Comparison of ENCODE assay signal across 8 cellular contexts in the genomic region with DNA sequence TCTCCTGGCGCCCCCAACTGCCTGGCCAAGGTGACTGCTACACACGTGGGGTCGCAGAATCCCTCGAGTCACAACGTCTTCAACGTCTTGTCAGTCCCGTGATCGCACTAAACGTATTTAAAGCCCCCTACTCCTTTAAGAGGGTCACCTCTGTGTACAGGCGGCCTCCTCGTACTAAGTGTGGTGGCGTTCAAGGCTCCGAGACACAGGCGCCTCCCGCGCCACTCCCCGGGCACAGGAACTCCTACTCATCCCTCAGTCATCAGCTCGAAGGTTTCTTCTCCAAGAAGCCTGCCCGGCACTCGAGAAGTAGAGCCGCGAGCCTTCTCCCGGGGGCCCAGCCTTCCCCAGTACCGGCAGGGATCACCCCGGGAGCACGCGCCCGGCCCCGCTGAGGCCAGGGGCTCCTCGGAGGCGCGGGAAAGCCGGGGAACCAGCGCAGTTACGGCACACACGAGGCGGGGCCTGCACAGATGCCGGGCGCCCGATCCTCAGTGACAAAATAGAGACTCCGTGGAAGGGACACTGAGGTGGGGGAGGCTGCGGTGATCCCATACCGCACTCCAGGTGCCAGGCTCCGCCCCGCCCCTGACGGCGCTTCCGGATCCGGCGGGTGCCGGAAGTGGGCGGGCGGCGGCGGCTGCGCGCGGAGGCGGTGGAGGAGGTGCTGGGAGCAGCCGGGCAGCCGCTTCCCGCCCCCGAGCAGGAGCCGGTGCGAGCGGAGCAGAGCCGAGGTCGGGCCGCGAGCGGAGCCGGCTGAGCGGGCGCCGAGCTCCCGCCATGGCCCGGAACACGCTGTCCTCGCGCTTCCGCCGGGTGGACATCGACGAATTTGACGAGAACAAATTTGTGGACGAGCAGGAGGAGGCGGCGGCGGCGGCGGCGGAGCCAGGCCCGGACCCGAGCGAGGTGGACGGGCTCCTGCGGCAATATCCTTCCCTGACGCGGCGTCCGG. TPM values are rescaled to one million over a fixed set of nuclear protein-coding genes. Genes with fewer than 3 reads are reported as not detected.
DNase-seq lines count a peak whose midpoint lies in the region; ATAC-seq and TF ChIP-seq lines count a peak whose summit lies in the region.

No MANE protein-coding gene starts in this region.

- no peaks in the 10 kb centered on the region for H4K20me1 ChIP-seq in H9 (ENCODE audit: control insufficient read depth, insufficient read depth, insufficient read length)

- no peak overlapping the region for H4K91ac ChIP-seq in H9 (ENCODE audit: insufficient read length, low read depth, low read length)

- H3K27me3 Mint-ChIP-seq in H9 (ENCODE audit: low read depth) (no peaks in the 10 kb centered on the region), glutamatergic neuron (ENCODE audit: unreplicated experiment) (peaks cover 10% of the 10 kb centered on the region), osteocyte (ENCODE audit: unreplicated experiment) (no peaks in the 10 kb centered on the region)
- no peaks in the 10 kb centered on the region for H3K27me3 Mint-ChIP-seq in activated naive CD8-positive, alpha-beta T cell

- peaks cover 27% of the 10 kb centered on the region; the same call in 1 of the 2 replicates for H3K79me2 ChIP-seq in H9 (ENCODE audit: insufficient read depth, low read length)

- ATAC-seq in SK-N-SH treated with all-trans-retinoic acid at 6 μM for 48 hours = peak; percentile 91
- ATAC-seq in thoracic aorta (ENCODE audit: insufficient number of reproducible peaks, low FRiP score, low read depth) = peak; percentile 84

- peak overlapping the region; percentile 91 for H3K9ac ChIP-seq in H9 (ENCODE audit: extremely low read depth, insufficient read length, low read length)

- peak overlapping the region; percentile 93 for H3K4me2 ChIP-seq in H9 (ENCODE audit: insufficient read depth, insufficient read length, low read length)

- H3K4me3 ChIP-seq in MG63 (peak overlapping the region; percentile 100), thoracic aorta (peak overlapping the region; percentile 82)

- H4K8ac ChIP-seq in H9 (replicated peaks; ENCODE audit: insufficient read length, low read depth, low read length) = no peak overlapping the region

- H2BK120ac ChIP-seq in H9 (ENCODE audit: low read depth, low read length, poor library complexity, severe bottlenecking) = no peak overlapping the region

- DNase-seq in GM04504 (ENCODE audit: low read depth) (peak; percentile 64), H9 (peak; percentile 84), MG63 (peak; percentile 90), glutamatergic neuron (peak; percentile 92), osteocyte (ENCODE audit: extremely low spot score, unreplicated experiment) (peak; percentile 95), thoracic aorta (ENCODE audit: low spot score) (no peak)

- peaks cover 5% of the 10 kb centered on the region for H3K79me1 ChIP-seq in H9 (ENCODE audit: insufficient read depth, low read depth, low read length, poor library complexity, severe bottlenecking)

- H3K23me2 ChIP-seq in H9 (ENCODE audit: insufficient read length, low read depth, low read length, poor library complexity, severe bottlenecking) = peaks cover 8% of the 10 kb centered on the region

- no peaks in the 10 kb centered on the region; a peak in 1 of 5 replicates for H3K9me3 Mint-ChIP-seq in H9
- no peaks in the 10 kb centered on the region for H3K9me3 Mint-ChIP-seq in activated naive CD8-positive, alpha-beta T cell (ENCODE audit: low read depth)
- H3K9me3 Mint-ChIP-seq in glutamatergic neuron (ENCODE audit: unreplicated experiment) = peaks cover 3% of the 10 kb centered on the region
- no peaks in the 10 kb centered on the region for H3K9me3 Mint-ChIP-seq in osteocyte (ENCODE audit: unreplicated experiment)

- peak overlapping the region; percentile 77 for H3K18ac ChIP-seq in H9 (ENCODE audit: insufficient read length, low read depth, low read length)

- H3K9me3 ChIP-seq in H9 (ENCODE audit: control insufficient read depth, low read depth, low read length) (no peaks in the 10 kb centered on the region), MG63 (no peaks in the 10 kb centered on the region), thoracic aorta (no peaks in the 10 kb centered on the region)

- peak overlapping the region; percentile 87 to 95 for H3K4me3 Mint-ChIP-seq in H9
- H3K4me3 Mint-ChIP-seq in activated naive CD8-positive, alpha-beta T cell = peak overlapping the region; percentile 97
- H3K4me3 Mint-ChIP-seq in glutamatergic neuron (ENCODE audit: unreplicated experiment) = peak overlapping the region; percentile 94
- H3K4me3 Mint-ChIP-seq in osteocyte (ENCODE audit: unreplicated experiment) = peak overlapping the region; percentile 91

- no peak overlapping the region for H3K23ac ChIP-seq in H9 (ENCODE audit: insufficient read length, low read depth, low read length)

- whole genome bisulfite sequencing in H9 (ENCODE audit: extremely low coverage, insufficient read length, low lambda C conversion rate) = no CpG with 5 or more reads among the region's 101 CpGs

- peaks cover 50% of the 10 kb centered on the region for H3K36me3 ChIP-seq in MG63
- H3K36me3 ChIP-seq in thoracic aorta = no peaks in the 10 kb centered on the region

- peak overlapping the region; percentile 91 to 97 (median 93) for H3K27ac Mint-ChIP-seq in H9
- peak overlapping the region; percentile 99 for H3K27ac Mint-ChIP-seq in activated naive CD8-positive, alpha-beta T cell
- H3K27ac Mint-ChIP-seq in glutamatergic neuron (ENCODE audit: unreplicated experiment) = peak overlapping the region; percentile 88
- peak overlapping the region; percentile 83 for H3K27ac Mint-ChIP-seq in osteocyte (ENCODE audit: unreplicated experiment)

- H3K4me1 Mint-ChIP-seq in H9 = peaks cover 36 to 44% of the 10 kb centered on the region in 2 experiments
- H3K4me1 Mint-ChIP-seq in activated naive CD8-positive, alpha-beta T cell (ENCODE audit: low read depth) = peaks cover 38% of the 10 kb centered on the region
- peaks cover 14% of the 10 kb centered on the region for H3K4me1 Mint-ChIP-seq in glutamatergic neuron (ENCODE audit: low read depth, unreplicated experiment)
- peaks cover 32% of the 10 kb centered on the region for H3K4me1 Mint-ChIP-seq in osteocyte (ENCODE audit: unreplicated experiment)

- no peak overlapping the region for H2BK12ac ChIP-seq in H9 (ENCODE audit: insufficient read length, low read depth, low read length)

- no peak overlapping the region for H4K5ac ChIP-seq in H9 (ENCODE audit: insufficient read length, low read depth, low read length)

- H2AK5ac ChIP-seq in H9 (ENCODE audit: insufficient read length, low read length) = no peak overlapping the region

- H3K56ac ChIP-seq in H9 (ENCODE audit: insufficient read length, low read depth, low read length) = no peak overlapping the region

- TF ChIP-seq CTCF in H9 (conservative IDR thresholded peaks at IDR 0.05) = peak; percentile 36; the same call in 2 of the 3 replicates
- TF ChIP-seq CTCF in glutamatergic neuron (IDR thresholded peaks at IDR 0.05; ENCODE audit: partially characterized antibody, unreplicated experiment) = no peak
- peak; percentile 32 for TF ChIP-seq CTCF in osteocyte (IDR thresholded peaks at IDR 0.05)
- TF ChIP-seq CTCF in thoracic aorta (IDR thresholded peaks at IDR 0.05) = no peak

- H3K4ac ChIP-seq in H9 (ENCODE audit: low read depth, low read length) = no peak overlapping the region

- H3K36me3 Mint-ChIP-seq in H9 (ENCODE audit: insufficient read depth in 1 of 3, low read depth in 3 of 3) (peaks cover 16 to 30% (median 21%) of the 10 kb centered on the region in 3 experiments), glutamatergic neuron (ENCODE audit: unreplicated experiment) (no peaks in the 10 kb centered on the region), osteocyte (ENCODE audit: unreplicated experiment) (peaks cover 5% of the 10 kb centered on the region)
- peaks cover 11% of the 10 kb centered on the region for H3K36me3 Mint-ChIP-seq in activated naive CD8-positive, alpha-beta T cell

- peak overlapping the region; percentile 60 for H3K27ac ChIP-seq in H9 (ENCODE audit: insufficient read length, low read depth, low read length)
- peak overlapping the region; percentile 88 to 94 for H3K27ac ChIP-seq in thoracic aorta

- H3K14ac ChIP-seq in H9 (ENCODE audit: insufficient read depth, low read length) = peak overlapping the region; percentile 96

- H2BK15ac ChIP-seq in H9 (ENCODE audit: low read depth, low read length) = no peak overlapping the region

- H3T11ph ChIP-seq in H9 (ENCODE audit: low read length) = no peak overlapping the region

- no peak overlapping the region for H2BK20ac ChIP-seq in H9 (ENCODE audit: low read depth, low read length, poor library complexity, severe bottlenecking)

- H3K4me1 ChIP-seq in H9 (ENCODE audit: insufficient read depth, low read length) = peaks cover 6% of the 10 kb centered on the region
- H3K4me1 ChIP-seq in thoracic aorta (ENCODE audit: control insufficient read depth in 1 of 2, low read depth in 2 of 2) = peaks cover 29 to 52% of the 10 kb centered on the region in 2 donors

- no peak overlapping the region for H2AFZ ChIP-seq in H9 (ENCODE audit: low read length)

- no peaks in the 10 kb centered on the region for H3K27me3 ChIP-seq in H9 (ENCODE audit: insufficient read depth, low read length)
- no peaks in the 10 kb centered on the region for H3K27me3 ChIP-seq in MG63
- H3K27me3 ChIP-seq in thoracic aorta (replicated peaks; ENCODE audit: insufficient read depth) = no peaks in the 10 kb centered on the region

- no peak overlapping the region for H2BK5ac ChIP-seq in H9 (ENCODE audit: insufficient read length, low read length)

TF ChIP-seq in SK-N-SH treated with all-trans-retinoic acid at 6 μM for 48 hours, 23 proteins besides CTCF, POLR2A, EP300 and RAD21:
- TF ChIP-seq GLIS3 (CRISPR knock-in tag; IDR thresholded peaks at IDR 0.05) (peak; percentile 17; the same call in 1 of the 2 replicates), ZFP3 (CRISPR knock-in tag; IDR thresholded peaks at IDR 0.05) (peak; percentile 99), RARB (CRISPR knock-in tag; IDR thresholded peaks at IDR 0.05) (no peak), ARNTL (CRISPR knock-in tag; IDR thresholded peaks at IDR 0.05; ENCODE audit: borderline replicate concordance, low read depth) (no peak)

RNA-seq across cellular contexts. Expression of a gene that starts 6.9 kb away (rescaled TPM):
- total RNA-seq in H9 (2021) = 67.7 and 68.9 TPM in 2 replicates
- 48.0 and 59.7 TPM in 2 replicates for total RNA-seq in MG63 (2014; rRNA removed; shearing (Covaris generic); ENCODE audit: low replicate concordance)
- 25.2 TPM for total RNA-seq in glutamatergic neuron (ENCODE audit: unreplicated experiment)
- total RNA-seq in osteocyte = 22.5 and 22.8 TPM in 2 replicates
- 10 to 100 TPM; 14.1 to 22.8 TPM for total RNA-seq in thoracic aorta

RNA-seq across cellular contexts. Expression of a gene that starts 7.0 kb away (rescaled TPM):
- total RNA-seq in H9 (2021) (1,840 and 1,901 TPM in 2 replicates), glutamatergic neuron (ENCODE audit: unreplicated experiment) (559 TPM), osteocyte (885 and 912 TPM in 2 replicates), thoracic aorta (1,000 to 10,000 TPM; 1,079 to 1,187 TPM)
- total RNA-seq in MG63 (2014; rRNA removed; shearing (Covaris generic); ENCODE audit: low replicate concordance) = 3,004 and 3,358 TPM in 2 replicates

RNA-seq across cellular contexts. Expression of a gene that starts 15.5 kb away (rescaled TPM):
- not detected in 2 replicates for total RNA-seq in H9 (2021)
- not detected in 2 replicates for total RNA-seq in MG63 (2014; rRNA removed; shearing (Covaris generic); ENCODE audit: low replicate concordance)
- not detected for total RNA-seq in glutamatergic neuron (ENCODE audit: unreplicated experiment)
- total RNA-seq in osteocyte = not detected in 2 replicates
- not detected for total RNA-seq in thoracic aorta

Comparison
In these comparisons a context has a peak if more than half of its experiments do, and no peak if none do; other contexts are left out.
1. CTCF ChIP-seq: peak in H9 (single experiment) and osteocyte (single experiment); none in glutamatergic neuron (single experiment) and thoracic aorta (single experiment).
2. Peak in every context shown above with its lines, with median percentiles within 50 percentile points of each other: H3K27ac Mint-ChIP-seq and H3K4me3 Mint-ChIP-seq.